In the genomic region with DNA sequence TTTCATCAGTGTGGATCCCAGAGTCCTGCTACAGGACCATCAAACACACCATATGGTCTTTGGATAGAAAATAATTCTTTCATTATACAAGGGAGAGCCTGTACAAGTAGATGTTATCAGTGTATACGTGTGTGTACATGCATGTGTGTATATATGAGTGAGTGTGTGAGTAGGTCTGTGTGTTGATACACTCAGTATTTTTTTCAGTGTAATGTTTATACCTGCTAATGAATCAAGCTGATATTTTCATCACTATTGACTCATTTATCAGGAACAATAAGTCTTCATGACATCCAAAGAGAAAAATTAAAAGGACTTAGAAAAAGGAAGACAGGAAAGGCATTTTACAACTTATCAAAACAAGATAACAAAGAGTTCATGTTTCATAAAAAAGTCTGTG, we compare ENCODE assay signal across 17 cellular contexts.
DNase-seq lines count a peak whose midpoint lies in the region; ATAC-seq, FAIRE-seq and TF ChIP-seq lines count a peak whose summit lies in the region.
"Had no signal": no experiment of that assay in that cellular context is flagged by ENCODE, and none has a peak within 500 bp of the region (broad histone marks: within the 10 kb centered on the region; RNA-seq: fewer than 3 reads in every experiment).

No MANE protein-coding gene starts in this region.

- H3K79me2 ChIP-seq in SK-N-SH (ENCODE audit: insufficient read depth) = no peaks in the 10 kb centered on the region

- H3K9ac ChIP-seq in SK-N-SH (peak overlapping the region; percentile 41; the same call in 1 of the 2 replicates), skeletal muscle satellite cell (ENCODE audit: low read depth, low read length) (peak overlapping the region; percentile 47)

- H3K27me3 ChIP-seq in SK-N-SH (ENCODE audit: insufficient read depth) (no peaks in the 10 kb centered on the region), bronchial epithelial cell (ENCODE audit: control insufficient read depth, insufficient read depth, low read length) (no peaks in the 10 kb centered on the region), foreskin keratinocyte (no peaks in the 10 kb centered on the region), skeletal muscle satellite cell (ENCODE audit: control insufficient read depth, insufficient read depth, low read length) (no peaks in the 10 kb centered on the region)

- H3K27ac ChIP-seq in SK-N-SH (ENCODE audit: low read depth in 2 of 2, low read length in 1 of 2) (peak overlapping the region; percentile 22 to 94; a peak in 3 of 4 replicates), foreskin keratinocyte (peak overlapping the region; percentile 1)
- H3K27ac ChIP-seq: 22Rv1 had no signal

- WGBS in SK-N-SH (ENCODE audit: low lambda C conversion rate) = 52% methylated on average over 1 of the region's 1 CpG

- CTCF ChIA-PET in SK-N-SH (lab: Yijun Ruan, JAX) = interaction anchor here (0.9 kb wide), 1 partner anchor 35 kb away, joined by 3 read pairs; no protein-coding TSS in a partner anchor
- CTCF ChIA-PET in HEK293T (lab: Yijun Ruan, JAX) = interaction anchor here (1.2 kb wide), 1 partner anchor 35 kb away, joined by 3 read pairs; no protein-coding TSS in a partner anchor

- DNase-seq in SK-N-SH (no peak), bronchial epithelial cell (ENCODE audit: low read depth) (peak; percentile 75), foreskin keratinocyte (peak; percentile 32 to 44), kidney glomerular epithelial cell (lab: John Stamatoyannopoulos, UW) (no peak), HEK293T (ENCODE audit: extremely low spot score) (no peak), NCI-H1436 treated with DMSO at 0.1 percent for 48 hours (lab: John Stamatoyannopoulos, UW) (no peak)
- DNase-seq: NCI-H1105 treated with DMSO at 0.1 percent for 48 hours; NCI-H1694 treated with DMSO at 0.1 percent for 48 hours; NCI-H510A; NCI-H748 treated with DMSO at 0.1 percent for 48 hours; NK-92 treated with Interleukin-12 subunit alpha and Interleukin-12 subunit beta, amount 100 ng/mL, for 24 hours; SHP77 had no signal

- peaks cover 0 to 6% of the 10 kb centered on the region in 2 experiments; a peak in 3 of 4 replicates for H3K4me1 ChIP-seq in SK-N-SH (ENCODE audit: control insufficient read depth in 1 of 2, insufficient read depth in 2 of 2, low read depth in 1 of 2, low read length in 1 of 2)
- peaks cover 17% of the 10 kb centered on the region for H3K4me1 ChIP-seq in foreskin keratinocyte
- H3K4me1 ChIP-seq in skeletal muscle satellite cell (ENCODE audit: control insufficient read depth, insufficient read depth, low read length) = peaks cover 18% of the 10 kb centered on the region

- no peaks in the 10 kb centered on the region for H3K9me2 ChIP-seq in SK-N-SH

- no peak for TF ChIP-seq RAD21 in SK-N-SH (IDR thresholded peaks at IDR 0.05; ENCODE audit: low read length)

- POLR2A ChIA-PET in SK-N-SH (lab: Yijun Ruan, JAX) = no interaction called here
- POLR2A ChIA-PET in HEK293T (lab: Yijun Ruan, JAX) = no interaction called here

- H3K9me3 ChIP-seq in SK-N-SH = no peaks in the 10 kb centered on the region
- H3K9me3 ChIP-seq in skeletal muscle satellite cell (replicated peaks; ENCODE audit: low read length) = no peaks in the 10 kb centered on the region

- TF ChIP-seq CTCF in SK-N-SH (IDR thresholded peaks at IDR 0.05) (no peak), bronchial epithelial cell (IDR thresholded peaks at IDR 0.05; ENCODE audit: insufficient read depth, low read length, severe bottlenecking) (no peak), foreskin keratinocyte (conservative IDR thresholded peaks at IDR 0.05) (no peak)

- no peak overlapping the region for H3K4me3 ChIP-seq in SK-N-SH (ENCODE audit: low read depth in 2 of 2, low read length in 1 of 2)
- H3K4me3 ChIP-seq in bronchial epithelial cell (ENCODE audit: low read depth, low read length) = no peak overlapping the region
- no peak overlapping the region for H3K4me3 ChIP-seq in skeletal muscle satellite cell (ENCODE audit: low read length)
- H3K4me3 ChIP-seq: K562 had no signal

- H3K36me3 ChIP-seq in SK-N-SH (replicated peaks in 1 of 2; ENCODE audit: control insufficient read depth in 1 of 2, insufficient read depth in 2 of 2, low read length in 1 of 2) = no peaks in the 10 kb centered on the region
- H3K36me3 ChIP-seq in bronchial epithelial cell (ENCODE audit: control insufficient read depth, insufficient read depth, low read length) = no peaks in the 10 kb centered on the region
- H3K36me3 ChIP-seq in skeletal muscle satellite cell (ENCODE audit: insufficient read depth, low read length) = no peaks in the 10 kb centered on the region

- no peak for TF ChIP-seq EP300 in SK-N-SH (IDR thresholded peaks at IDR 0.05; ENCODE audit: borderline replicate concordance in 1 of 2, low read depth in 1 of 2, low read length in 1 of 2)

- no peaks in the 10 kb centered on the region for H4K20me1 ChIP-seq in SK-N-SH (ENCODE audit: insufficient read depth)

- H2AFZ ChIP-seq in SK-N-SH (ENCODE audit: low read depth) = 0 out of 2 replicates have a peak overlapping the region, but pooled peaks have one; percentile 6

- FAIRE-seq in bronchial epithelial cell (lab: Jason Lieb, UNC) = no peak
- FAIRE-seq: G401.6, K562 had no signal

- H3F3A ChIP-seq in SK-N-SH (replicated peaks; ENCODE audit: insufficient read depth) = peaks cover 21% of the 10 kb centered on the region

- no peak for ATAC-seq in SK-N-SH treated with all-trans-retinoic acid at 6 μM for 48 hours
- ATAC-seq in foreskin keratinocyte = peak; percentile 80
- ATAC-seq: K562 had no signal

- no peak overlapping the region for H3K4me2 ChIP-seq in SK-N-SH
- no peak overlapping the region for H3K4me2 ChIP-seq in skeletal muscle satellite cell (ENCODE audit: low read length)

TF ChIP-seq in SK-N-SH, 30 proteins besides CTCF, POLR2A, EP300 and RAD21:
- no peak for TF ChIP-seq TCF12 (IDR thresholded peaks at IDR 0.05)
- TF ChIP-seq FOSL2 (IDR thresholded peaks at IDR 0.05; ENCODE audit: borderline replicate concordance, low read depth) = no peak
- no peak for TF ChIP-seq POLR2AphosphoS5 (IDR thresholded peaks at IDR 0.05; ENCODE audit: low read depth, low read length)
- TF ChIP-seq RXRA (IDR thresholded peaks at IDR 0.05; ENCODE audit: borderline replicate concordance, low read depth) = no peak
- TF ChIP-seq CHD2 (IDR thresholded peaks at IDR 0.05; ENCODE audit: low read length, partially characterized antibody) = no peak
- TF ChIP-seq EZH2phosphoT487 (IDR thresholded peaks at IDR 0.05; ENCODE audit: borderline replicate concordance, low read depth) = no peak
- no peak for TF ChIP-seq RCOR1 (IDR thresholded peaks at IDR 0.05; ENCODE audit: low read length)
- TF ChIP-seq, protein P1, sequence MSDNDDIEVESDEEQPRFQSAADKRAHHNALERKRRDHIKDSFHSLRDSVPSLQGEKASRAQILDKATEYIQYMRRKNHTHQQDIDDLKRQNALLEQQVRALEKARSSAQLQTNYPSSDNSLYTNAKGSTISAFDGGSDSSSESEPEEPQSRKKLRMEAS (IDR thresholded peaks at IDR 0.05; ENCODE audit: low read depth) = no peak
- TF ChIP-seq GATA2 (CRISPR knock-in tag; IDR thresholded peaks at IDR 0.05) = no peak

TF ChIP-seq in SK-N-SH treated with all-trans-retinoic acid at 6 μM for 48 hours, 23 proteins besides CTCF, POLR2A, EP300 and RAD21 (continues in another document):
- TF ChIP-seq CSDC2 (CRISPR knock-in tag; IDR thresholded peaks at IDR 0.05) = no peak
- TF ChIP-seq ZNF70 (CRISPR knock-in tag; IDR thresholded peaks at IDR 0.05) = no peak
- TF ChIP-seq, protein P2, sequence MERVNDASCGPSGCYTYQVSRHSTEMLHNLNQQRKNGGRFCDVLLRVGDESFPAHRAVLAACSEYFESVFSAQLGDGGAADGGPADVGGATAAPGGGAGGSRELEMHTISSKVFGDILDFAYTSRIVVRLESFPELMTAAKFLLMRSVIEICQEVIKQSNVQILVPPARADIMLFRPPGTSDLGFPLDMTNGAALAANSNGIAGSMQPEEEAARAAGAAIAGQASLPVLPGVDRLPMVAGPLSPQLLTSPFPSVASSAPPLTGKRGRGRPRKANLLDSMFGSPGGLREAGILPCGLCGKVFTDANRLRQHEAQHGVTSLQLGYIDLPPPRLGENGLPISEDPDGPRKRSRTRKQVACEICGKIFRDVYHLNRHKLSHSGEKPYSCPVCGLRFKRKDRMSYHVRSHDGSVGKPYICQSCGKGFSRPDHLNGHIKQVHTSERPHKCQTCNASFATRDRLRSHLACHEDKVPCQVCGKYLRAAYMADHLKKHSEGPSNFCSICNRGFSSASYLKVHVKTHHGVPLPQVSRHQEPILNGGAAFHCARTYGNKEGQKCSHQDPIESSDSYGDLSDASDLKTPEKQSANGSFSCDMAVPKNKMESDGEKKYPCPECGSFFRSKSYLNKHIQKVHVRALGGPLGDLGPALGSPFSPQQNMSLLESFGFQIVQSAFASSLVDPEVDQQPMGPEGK (CRISPR knock-in tag; IDR thresholded peaks at IDR 0.05; ENCODE audit: borderline replicate concordance) = no peak
- TF ChIP-seq ESRRG (CRISPR knock-in tag; IDR thresholded peaks at IDR 0.05) = no peak
- TF ChIP-seq PPARA (CRISPR knock-in tag; IDR thresholded peaks at IDR 0.05; ENCODE audit: borderline replicate concordance) = no peak
- no peak for TF ChIP-seq TOX (CRISPR knock-in tag; IDR thresholded peaks at IDR 0.05; ENCODE audit: borderline replicate concordance)
- no peak for TF ChIP-seq ZC3H10 (CRISPR knock-in tag; IDR thresholded peaks at IDR 0.05)

TF ChIP-seq in HEK293T, 16 proteins besides CTCF, POLR2A, EP300 and RAD21 (continues in another document):
- TF ChIP-seq HDGF (IDR thresholded peaks at IDR 0.05; ENCODE audit: borderline replicate concordance) = no peak
- TF ChIP-seq, protein P3, sequence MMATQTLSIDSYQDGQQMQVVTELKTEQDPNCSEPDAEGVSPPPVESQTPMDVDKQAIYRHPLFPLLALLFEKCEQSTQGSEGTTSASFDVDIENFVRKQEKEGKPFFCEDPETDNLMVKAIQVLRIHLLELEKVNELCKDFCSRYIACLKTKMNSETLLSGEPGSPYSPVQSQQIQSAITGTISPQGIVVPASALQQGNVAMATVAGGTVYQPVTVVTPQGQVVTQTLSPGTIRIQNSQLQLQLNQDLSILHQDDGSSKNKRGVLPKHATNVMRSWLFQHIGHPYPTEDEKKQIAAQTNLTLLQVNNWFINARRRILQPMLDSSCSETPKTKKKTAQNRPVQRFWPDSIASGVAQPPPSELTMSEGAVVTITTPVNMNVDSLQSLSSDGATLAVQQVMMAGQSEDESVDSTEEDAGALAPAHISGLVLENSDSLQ (IDR thresholded peaks at IDR 0.05) = no peak
- no peak for TF ChIP-seq LEF1 (IDR thresholded peaks at IDR 0.05; ENCODE audit: borderline replicate concordance)
- TF ChIP-seq FOXK2 (IDR thresholded peaks at IDR 0.05) = no peak
- TF ChIP-seq ELF4 (IDR thresholded peaks at IDR 0.05) = no peak
- TF ChIP-seq ARNT (IDR thresholded peaks at IDR 0.05) = no peak
- TF ChIP-seq SUZ12 (IDR thresholded peaks at IDR 0.05) = no peak
- TF ChIP-seq NFRKB (IDR thresholded peaks at IDR 0.05) = no peak
- no peak for TF ChIP-seq CTBP1 (IDR thresholded peaks at IDR 0.05; ENCODE audit: borderline replicate concordance)
- no peak for TF ChIP-seq ZNF384 (IDR thresholded peaks at IDR 0.05)
- TF ChIP-seq TARDBP (IDR thresholded peaks at IDR 0.05) = no peak
- TF ChIP-seq FOXM1 (IDR thresholded peaks at IDR 0.05; ENCODE audit: borderline replicate concordance) = no peak
- no peak for TF ChIP-seq L3MBTL2 (conservative IDR thresholded peaks at IDR 0.05)
- TF ChIP-seq BHLHE40 (IDR thresholded peaks at IDR 0.05; ENCODE audit: borderline replicate concordance) = no peak

Comparison
In these comparisons a context has a peak if more than half of its experiments do, and no peak if none do; other contexts are left out.
1. DNase-seq: peak in bronchial epithelial cell (single experiment) and foreskin keratinocyte (2 of 2); none in SK-N-SH (single experiment), kidney glomerular epithelial cell (single experiment), HEK293T (single experiment) and NCI-H1436 treated with DMSO at 0.1 percent for 48 hours (single experiment).